1 cellular context compared by ENCODE assay signal in the genomic region with DNA sequence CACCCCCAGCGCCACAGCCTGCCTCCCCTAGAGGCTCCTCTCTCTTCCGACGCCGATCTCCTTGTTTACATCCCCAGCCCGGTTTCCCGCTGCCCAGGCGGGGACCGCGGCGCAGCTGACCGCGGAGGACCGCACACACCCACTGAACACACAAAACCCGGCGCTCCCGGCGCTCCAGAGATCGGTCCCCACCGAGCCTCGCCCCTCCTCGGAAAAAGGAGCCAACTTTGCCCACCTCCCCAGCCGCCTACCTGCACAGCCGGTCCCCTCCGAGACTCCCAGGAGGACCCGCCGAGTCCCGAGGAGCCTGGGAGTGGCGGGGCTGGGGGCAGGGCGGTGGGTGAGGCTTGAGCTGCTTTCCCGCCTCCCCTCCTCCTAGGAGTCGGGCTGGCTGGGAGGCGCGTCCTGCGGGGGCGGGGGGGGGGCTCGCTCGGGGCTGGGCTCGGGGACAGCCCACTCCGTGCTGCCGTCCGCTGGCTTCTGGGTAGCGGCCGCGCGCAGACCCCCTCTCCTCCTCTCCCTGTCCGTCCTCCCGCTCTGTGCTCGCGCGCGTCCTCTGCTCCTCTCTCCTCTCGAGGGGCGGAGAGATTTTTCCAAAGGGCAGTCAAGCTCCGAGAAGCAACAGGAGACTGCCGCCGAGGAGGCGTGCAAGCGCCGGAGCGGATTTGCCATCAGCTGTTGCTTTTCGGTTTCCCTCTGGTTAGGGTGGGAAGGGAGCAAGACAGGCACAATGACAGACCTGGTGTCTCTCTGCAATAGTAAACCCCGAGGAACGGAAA.
TF ChIP-seq lines count a peak whose summit lies in the region.

A gene with protein sequence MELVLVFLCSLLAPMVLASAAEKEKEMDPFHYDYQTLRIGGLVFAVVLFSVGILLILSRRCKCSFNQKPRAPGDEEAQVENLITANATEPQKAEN (minus strand): TSS at position 318 of the 779 bp plus-strand sequence. CDS start 33,882 bp downstream, outside the sequence.

TF ChIP-seq in HepG2, 621 proteins besides CTCF, POLR2A, EP300 and RAD21:
- no peak for TF ChIP-seq DNMT1 (CRISPR knock-in tag; IDR thresholded peaks at IDR 0.05)
- TF ChIP-seq KAT7 (CRISPR knock-in tag; IDR thresholded peaks at IDR 0.05; ENCODE audit: borderline replicate concordance), result no peak
- TF ChIP-seq EZH2 (conservative IDR thresholded peaks at IDR 0.05; ENCODE audit: low read depth, low read length), result 0 out of 2 replicates have a peak, but pooled peaks have one; percentile 6
- TF ChIP-seq THYN1 (CRISPR knock-in tag; IDR thresholded peaks at IDR 0.05; ENCODE audit: borderline replicate concordance, low read depth), result no peak
- peak; percentile 44; the same call in 1 of the 2 replicates for TF ChIP-seq ZNF263 (CRISPR knock-in tag; IDR thresholded peaks at IDR 0.05)
